8 cellular contexts compared by ENCODE assay signal in genomic region chr15:45378913-45379262, GRCh38. TPM values are rescaled to one million over a fixed set of nuclear protein-coding genes. Genes with fewer than 3 reads are reported as not detected.
DNase-seq lines count a peak whose midpoint lies in the region; ATAC-seq and TF ChIP-seq lines count a peak whose summit lies in the region.

No MANE protein-coding gene starts in this region.

- no peak overlapping the region for H2AFZ ChIP-seq in mesenchymal stem cell (ENCODE audit: low read depth, low read length)

- no peak overlapping the region for H2AK5ac ChIP-seq in mesenchymal stem cell (ENCODE audit: low read length, severe bottlenecking)

- no peak overlapping the region for H2BK15ac ChIP-seq in mesenchymal stem cell (ENCODE audit: low read depth, poor library complexity, severe bottlenecking)

- H2BK12ac ChIP-seq in mesenchymal stem cell (ENCODE audit: low read length in 2 of 2) = no peak overlapping the region

- no peak overlapping the region for H3K14ac ChIP-seq in mesenchymal stem cell (ENCODE audit: low read length in 2 of 2)

- H3K4me2 ChIP-seq in mesenchymal stem cell (ENCODE audit: low read length, poor library complexity, severe bottlenecking) = no peak overlapping the region

- no peaks in the 10 kb centered on the region for H3K79me1 ChIP-seq in mesenchymal stem cell (replicated peaks; ENCODE audit: low read length, poor library complexity, severe bottlenecking)

- H3K27me3 ChIP-seq in mesenchymal stem cell (ENCODE audit: control insufficient read depth in 1 of 2, insufficient read depth in 1 of 2, low read length in 2 of 2) = peaks cover 47 to 58% of the 10 kb centered on the region in 2 experiments
- H3K27me3 ChIP-seq in thyroid gland = no peaks in the 10 kb centered on the region

- H3K27ac ChIP-seq in mesenchymal stem cell (ENCODE audit: low read length, poor library complexity, severe bottlenecking) (no peak overlapping the region), thyroid gland (peak overlapping the region in 1 of 3 donors; percentile 68)

- intact Hi-C loops in thyroid gland (cut with DNase I) = no loop called here

- H4K8ac ChIP-seq in mesenchymal stem cell (ENCODE audit: low read length) = no peak overlapping the region

- no peaks in the 10 kb centered on the region for H3K9me3 Mint-ChIP-seq in activated T-cell treated with anti-CD3 and anti-CD28 coated beads, Interleukin-2, amount 50 U/mL, for 24 hours
- H3K9me3 Mint-ChIP-seq in central memory CD8-positive, alpha-beta T cell = no peaks in the 10 kb centered on the region

- H3K4me1 Mint-ChIP-seq in activated T-cell treated with anti-CD3 and anti-CD28 coated beads, Interleukin-2, amount 50 U/mL, for 24 hours (ENCODE audit: low read depth) = peaks cover 17% of the 10 kb centered on the region
- peaks cover 12% of the 10 kb centered on the region for H3K4me1 Mint-ChIP-seq in central memory CD8-positive, alpha-beta T cell

- H4K91ac ChIP-seq in mesenchymal stem cell (ENCODE audit: low read length) = no peak overlapping the region

- H3K4me3 Mint-ChIP-seq in activated T-cell treated with anti-CD3 and anti-CD28 coated beads, Interleukin-2, amount 50 U/mL, for 24 hours = peak overlapping the region; percentile 63
- H3K4me3 Mint-ChIP-seq in central memory CD8-positive, alpha-beta T cell = peak overlapping the region; percentile 65

- 45% methylated on average over 11 of the region's 11 CpGs for WGBS in mesenchymal stem cell
- 47 to 58% methylated on average over 11 of the region's 11 CpGs for WGBS in thyroid gland, 2 donors

- H3K4me3 ChIP-seq in mesenchymal stem cell (ENCODE audit: insufficient read depth in 1 of 2, low read depth in 1 of 2, low read length in 2 of 2) = peak overlapping the region in 1 of 2 experiments; percentile 76
- peak overlapping the region in 2 of 3 donors; percentile 63 to 85 for H3K4me3 ChIP-seq in thyroid gland (replicated peaks in 1 of 3)

- TF ChIP-seq CTCF in thyroid gland (IDR thresholded peaks at IDR 0.05) = no peak

- no peaks in the 10 kb centered on the region for H3K36me3 Mint-ChIP-seq in activated T-cell treated with anti-CD3 and anti-CD28 coated beads, Interleukin-2, amount 50 U/mL, for 24 hours (ENCODE audit: low read depth)
- H3K36me3 Mint-ChIP-seq in central memory CD8-positive, alpha-beta T cell (ENCODE audit: insufficient read depth) = no peaks in the 10 kb centered on the region

- H3K4ac ChIP-seq in mesenchymal stem cell (ENCODE audit: low read depth in 1 of 2, low read length in 2 of 2) = no peak overlapping the region

- no peak overlapping the region for H2BK5ac ChIP-seq in mesenchymal stem cell (ENCODE audit: low read depth, low read length, poor library complexity, severe bottlenecking)

- no peak for ATAC-seq in central memory CD8-positive, alpha-beta T cell (replicated peaks; ENCODE audit: extremely low read depth, poor library complexity, severe bottlenecking)
- no peak for ATAC-seq in GM21723 (IDR thresholded peaks at IDR 0.05; ENCODE audit: unreplicated experiment)

- DNase-seq in activated T-cell treated with anti-CD3 and anti-CD28 coated beads, Interleukin-2, amount 50 U/mL, for 24 hours = no peak
- DNase-seq in activated T-cell treated with anti-CD3 and anti-CD28 coated beads, Interleukin-2, amount 50 U/mL, for 48 hours = no peak
- no peak for DNase-seq in central memory CD8-positive, alpha-beta T cell (ENCODE audit: low spot score in 2 of 2)
- no peak for DNase-seq in mesenchymal stem cell
- no peak for DNase-seq in thyroid gland
- no peak for DNase-seq in NCI-H69 (lab: John Stamatoyannopoulos, UW)
- no peak for DNase-seq in stimulated activated CD4-positive, alpha-beta T cell treated with anti-CD3 and anti-CD28 coated beads, Interleukin-4, amount 100 ng/mL, for 24 hours

- TF ChIP-seq POLR2A in thyroid gland (IDR thresholded peaks at IDR 0.05) = no peak

- H3K4me1 ChIP-seq in mesenchymal stem cell (ENCODE audit: control insufficient read depth, insufficient read depth, low read depth, low read length) = peaks cover 12% of the 10 kb centered on the region
- peaks cover 0 to 8% of the 10 kb centered on the region in 2 donors for H3K4me1 ChIP-seq in thyroid gland

- H3K9ac ChIP-seq in mesenchymal stem cell (ENCODE audit: low read length) = peak overlapping the region; percentile 6

- no peak overlapping the region for H2BK120ac ChIP-seq in mesenchymal stem cell (ENCODE audit: low read depth, low read length)

- H3K23ac ChIP-seq in mesenchymal stem cell (ENCODE audit: low read length in 2 of 2) = no peak overlapping the region

- peaks cover 41% of the 10 kb centered on the region for H3K27me3 Mint-ChIP-seq in activated T-cell treated with anti-CD3 and anti-CD28 coated beads, Interleukin-2, amount 50 U/mL, for 24 hours
- H3K27me3 Mint-ChIP-seq in central memory CD8-positive, alpha-beta T cell = peaks cover 79% of the 10 kb centered on the region

- H3K18ac ChIP-seq in mesenchymal stem cell (ENCODE audit: low read depth in 1 of 2, low read length in 2 of 2) = no peak overlapping the region

- H3K27ac Mint-ChIP-seq in activated T-cell treated with anti-CD3 and anti-CD28 coated beads, Interleukin-2, amount 50 U/mL, for 24 hours = no peak overlapping the region
- no peak overlapping the region for H3K27ac Mint-ChIP-seq in central memory CD8-positive, alpha-beta T cell (ENCODE audit: low read depth)

- H3K36me3 ChIP-seq in mesenchymal stem cell (ENCODE audit: control insufficient read depth in 1 of 2, insufficient read depth in 2 of 2, low read depth in 1 of 2, low read length in 2 of 2) = no peaks in the 10 kb centered on the region
- H3K36me3 ChIP-seq in thyroid gland = no peaks in the 10 kb centered on the region

- no peaks in the 10 kb centered on the region for H3K9me3 ChIP-seq in mesenchymal stem cell (ENCODE audit: control insufficient read depth, low read length)
- H3K9me3 ChIP-seq in thyroid gland = no peaks in the 10 kb centered on the region

RNA-seq across cellular contexts. Expression of gene GATM, which starts 0.5 kb away (rescaled TPM):
- polyA plus RNA-seq in mesenchymal stem cell (2013, experiment 1 of 2) = 0.10 TPM
- polyA plus RNA-seq in mesenchymal stem cell (2013, experiment 2 of 2) = 0.12 TPM
- total RNA-seq in thyroid gland = 10 to 100 TPM; 20.6 to 62.3 (median 51.0) TPM
